Comparison of ENCODE assay signal across 1 cellular context in the genomic region with DNA sequence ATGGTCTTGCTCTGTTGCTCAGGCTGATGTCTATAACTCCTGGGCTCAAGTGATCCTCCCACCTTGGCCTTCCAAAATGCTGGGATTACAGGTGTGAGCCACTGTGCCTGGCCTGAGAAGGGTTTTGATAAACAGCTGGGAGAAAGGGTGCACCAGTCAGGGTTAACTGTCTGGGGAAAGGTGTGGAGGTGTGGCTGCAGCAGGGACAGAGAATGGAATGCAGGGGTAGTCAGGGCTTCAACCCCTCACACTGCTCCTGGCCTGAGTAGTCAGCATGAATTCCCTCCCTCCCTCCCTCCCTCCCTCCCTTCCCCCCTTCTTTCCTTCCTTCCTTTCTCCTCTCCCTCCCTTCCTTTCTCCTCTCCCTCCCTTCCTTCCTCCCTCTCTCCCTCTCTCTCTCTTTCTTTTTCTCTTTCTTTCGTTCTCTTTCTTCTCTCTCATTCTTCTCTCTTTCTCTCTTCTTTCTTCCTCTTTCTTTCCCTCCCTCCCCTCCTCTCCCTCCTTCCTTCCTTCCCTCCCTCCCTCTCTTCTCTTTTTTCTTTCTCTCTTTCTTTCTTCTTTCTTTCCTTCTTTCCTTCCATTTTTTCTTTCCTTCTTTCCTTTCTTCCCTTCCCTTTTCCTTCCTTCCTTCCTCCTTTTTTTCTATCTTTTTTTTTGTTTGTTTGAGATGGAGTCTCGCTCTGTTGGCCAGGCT.
TF ChIP-seq lines count a peak whose summit lies in the region.

No MANE protein-coding gene starts in this region.

TF ChIP-seq in HEK293, 187 proteins besides CTCF, POLR2A, EP300 and RAD21:
- TF ChIP-seq ZNF596 (tag by site-specific recombination; IDR thresholded peaks at IDR 0.05) (0 out of 2 replicates have a peak, but pooled peaks have one; percentile 49), PRDM1 (tag by site-specific recombination; IDR thresholded peaks at IDR 0.05) (peak; percentile 90), ZFP41 (tag by site-specific recombination; IDR thresholded peaks at IDR 0.05; ENCODE audit: borderline replicate concordance) (no peak), ZNF366 (tag by site-specific recombination; conservative IDR thresholded peaks at IDR 0.05) (peak; percentile 93)
TF ChIP-seq in HEK293: peak in this region for 3.
